Comparison of ENCODE assay signal across 23 cellular contexts in the genomic region with DNA sequence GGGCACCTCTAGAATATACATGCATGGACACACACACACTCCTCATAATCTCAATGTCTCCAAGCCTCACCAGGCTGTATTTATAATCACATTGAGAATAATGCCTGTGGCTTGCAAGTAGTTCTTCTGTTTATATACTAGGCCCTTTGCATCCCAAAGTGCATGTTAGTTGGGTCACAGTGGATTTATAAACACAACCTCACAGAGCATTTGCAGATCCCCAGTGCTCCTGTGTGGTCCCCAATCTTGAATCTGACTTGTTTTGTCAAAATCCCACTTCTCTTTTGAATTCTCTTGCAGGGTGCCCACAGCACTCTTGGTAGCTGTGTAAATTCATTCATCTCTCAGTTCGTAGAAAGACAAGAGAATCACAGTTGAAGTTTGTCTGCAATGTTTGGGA. TPM values are rescaled to one million over a fixed set of nuclear protein-coding genes. Genes with fewer than 3 reads are reported as not detected.
"Had no signal": no experiment of that assay in that cellular context is flagged by ENCODE, and none has a peak within 500 bp of the region (broad histone marks: within the 10 kb centered on the region; RNA-seq: fewer than 3 reads in every experiment).

No MANE protein-coding gene starts in this region.

- H3K9me3 ChIP-seq: MG63 had no signal

- H3K4me3 ChIP-seq: MG63 had no signal

- H3K27me3 ChIP-seq: MG63 had no signal

- H3K36me3 ChIP-seq: MG63 had no signal

- ATAC-seq: HepG2, Panc1, PC-3, SK-N-SH treated with all-trans-retinoic acid at 6 μM for 48 hours had no signal

- DNase-seq: IMR-90; Karpas-422; KG1; MG63; NCI-H1092; NCI-H1105 treated with DMSO at 0.1 percent for 48 hours; NCI-H1417 treated with DMSO at 0.1 percent for 48 hours; NCI-H1694 treated with DMSO at 0.1 percent for 48 hours; NCI-H2171; NCI-H226; NCI-H446; NCI-H510A; NCI-H524 treated with DMSO at 0.1 percent for 48 hours; NCI-H748 treated with DMSO at 0.1 percent for 48 hours; NK-92 treated with Interleukin-12 subunit alpha and Interleukin-12 subunit beta, amount 100 ng/mL, for 24 hours; PC-3; SHP77 had no signal

- H3K27ac ChIP-seq: RWPE1 had no signal

RNA-seq across cellular contexts. Expression of gene PROM1, which starts 49.6 kb away (rescaled TPM):
- total RNA-seq: HT1080, IMR-90, OCI-LY7, PC-3 had no signal
- polyA plus RNA-seq: IMR-90 had no signal
